ENCODE assay signal across 11 cellular contexts in genomic region chr6:41967312-41968287, GRCh38. TPM values are rescaled to one million over a fixed set of nuclear protein-coding genes. Genes with fewer than 3 reads are reported as not detected.
DNase-seq lines count a peak whose midpoint lies in the region; ATAC-seq, FAIRE-seq and TF ChIP-seq lines count a peak whose summit lies in the region.
"Had no signal": no experiment of that assay in that cellular context is flagged by ENCODE, and none has a peak within 500 bp of the region (broad histone marks: within the 10 kb centered on the region; RNA-seq: fewer than 3 reads in every experiment).

No MANE protein-coding gene starts in this region.

- dilution Hi-C loops in keratinocyte (cut with MboI; ENCODE audit: extremely low pct_ligation_motif_present, low sequenced_read_pairs) = no loop called here

- H3K79me2 ChIP-seq in keratinocyte (ENCODE audit: control insufficient read depth, insufficient read depth, low read length) = no peaks in the 10 kb centered on the region

- H3K4me2 ChIP-seq in keratinocyte (ENCODE audit: control insufficient read depth, extremely low read depth, insufficient read depth, low read depth, low read length) = peak overlapping the region; percentile 36

- H3K9me3 Mint-ChIP-seq in activated naive CD4-positive, alpha-beta T cell treated with anti-CD3 and anti-CD28 coated beads for 36 hours = peaks cover 3% of the 10 kb centered on the region
- H3K9me3 Mint-ChIP-seq in activated T-helper 2 cell treated with anti-CD3 and anti-CD28 coated beads, Interferon-gamma antibody, Interleukin-2, Interleukin-4, amounts not matched to agents 10 μg/mL and 5 μg/mL and 100 μg/mL, durations not matched to agents 14 hours and 24 hours and 36 hours = no peaks in the 10 kb centered on the region

- no peak for FAIRE-seq in keratinocyte (lab: Jason Lieb, UNC)

- no peak overlapping the region for H3K4me3 Mint-ChIP-seq in activated naive CD4-positive, alpha-beta T cell treated with anti-CD3 and anti-CD28 coated beads for 36 hours
- H3K4me3 Mint-ChIP-seq in activated T-helper 2 cell treated with anti-CD3 and anti-CD28 coated beads, Interferon-gamma antibody, Interleukin-2, Interleukin-4, amounts not matched to agents 10 μg/mL and 5 μg/mL and 100 μg/mL, durations not matched to agents 14 hours and 24 hours and 36 hours (ENCODE audit: low read depth) = no peak overlapping the region

- no peaks in the 10 kb centered on the region for H3K36me3 ChIP-seq in keratinocyte (ENCODE audit: control insufficient read depth in 2 of 2, extremely low read depth in 1 of 2, insufficient read depth in 2 of 2, low read length in 2 of 2)
- H3K36me3 ChIP-seq: vagina had no signal

- peak overlapping the region; percentile 98 for H3K27ac Mint-ChIP-seq in activated naive CD4-positive, alpha-beta T cell treated with anti-CD3 and anti-CD28 coated beads for 36 hours
- peak overlapping the region; percentile 40 for H3K27ac Mint-ChIP-seq in activated T-helper 2 cell treated with anti-CD3 and anti-CD28 coated beads, Interferon-gamma antibody, Interleukin-2, Interleukin-4, amounts not matched to agents 10 μg/mL and 5 μg/mL and 100 μg/mL, durations not matched to agents 14 hours and 24 hours and 36 hours

- H4K20me1 ChIP-seq in keratinocyte (ENCODE audit: control insufficient read depth, extremely low read depth, insufficient read depth, low read length) = no peaks in the 10 kb centered on the region

- no peaks in the 10 kb centered on the region for H3K27me3 Mint-ChIP-seq in activated naive CD4-positive, alpha-beta T cell treated with anti-CD3 and anti-CD28 coated beads for 36 hours (ENCODE audit: low read depth)
- H3K27me3 Mint-ChIP-seq in activated T-helper 2 cell treated with anti-CD3 and anti-CD28 coated beads, Interferon-gamma antibody, Interleukin-2, Interleukin-4, amounts not matched to agents 10 μg/mL and 5 μg/mL and 100 μg/mL, durations not matched to agents 14 hours and 24 hours and 36 hours (ENCODE audit: low read depth) = no peaks in the 10 kb centered on the region

- no peaks in the 10 kb centered on the region for H3K9me1 ChIP-seq in keratinocyte (ENCODE audit: control insufficient read depth, extremely low read depth, insufficient read depth, low read length)

- CTCF ChIA-PET in activated naive CD4-positive, alpha-beta T cell treated with anti-CD3 and anti-CD28 coated beads for 36 hours (lab: Charles Lee) = interaction anchor here (0.9 to 3.1 kb wide), 6 partner anchors 10 to 75 kb away, joined by 3 to 13 read pairs (median 6); partner anchors contain the start of gene CCND3

- intact Hi-C loops in activated naive CD4-positive, alpha-beta T cell treated with anti-CD3 and anti-CD28 coated beads for 36 hours (cut with micrococcal nuclease) = loop anchor here (1.0 kb wide), 1 partner anchor 10 kb away; no protein-coding TSS in a partner anchor
- intact Hi-C loops in activated T-helper 2 cell treated with anti-CD3 and anti-CD28 coated beads, Interferon-gamma antibody, Interleukin-2, Interleukin-4, amounts not matched to agents 10 μg/mL and 5 μg/mL and 100 μg/mL, durations not matched to agents 14 hours and 24 hours and 36 hours (cut with micrococcal nuclease) = no loop called here

- H3K4me3 ChIP-seq in keratinocyte (ENCODE audit: control insufficient read depth in 2 of 3, extremely low read depth in 1 of 3, insufficient read depth in 2 of 3, low read depth in 1 of 3, low read length in 3 of 3) = no peak overlapping the region
- H3K4me3 ChIP-seq: vagina had no signal

- ATAC-seq in GM18517 (IDR thresholded peaks at IDR 0.05; ENCODE audit: unreplicated experiment) (no peak), SK-N-SH treated with all-trans-retinoic acid at 6 μM for 48 hours (no peak)

- no peak overlapping the region for H3K9ac ChIP-seq in keratinocyte (ENCODE audit: control insufficient read depth, extremely low read depth, insufficient read depth, low read length)

- no peaks in the 10 kb centered on the region for H3K9me3 ChIP-seq in keratinocyte (ENCODE audit: control insufficient read depth, low read depth, low read length)
- H3K9me3 ChIP-seq: vagina had no signal

- TF ChIP-seq CTCF in keratinocyte (optimal IDR thresholded peaks at IDR 0.05 in 1 of 3, IDR thresholded peaks at IDR 0.05 in 1 of 3, conservative IDR thresholded peaks at IDR 0.05 in 1 of 3; ENCODE audit: extremely low read depth in 1 of 3, insufficient read depth in 2 of 3, low read length in 3 of 3) = no peak

- H3K4me1 ChIP-seq in keratinocyte (ENCODE audit: control insufficient read depth, extremely low read depth, insufficient read depth, low read length) = peaks cover 19% of the 10 kb centered on the region
- H3K4me1 ChIP-seq: vagina had no signal

- DNase-seq in activated naive CD4-positive, alpha-beta T cell treated with anti-CD3 and anti-CD28 coated beads for 36 hours = peak; percentile 35
- DNase-seq in activated naive CD4-positive, alpha-beta T cell (lab: John Stamatoyannopoulos, UW) = no peak
- no peak for DNase-seq in activated T-helper 2 cell treated with anti-CD3 and anti-CD28 coated beads, Interferon-gamma antibody, Interleukin-2, Interleukin-4, amounts not matched to agents 10 μg/mL and 5 μg/mL and 100 μg/mL, durations not matched to agents 14 hours and 24 hours and 36 hours (ENCODE audit: low spot score)
- DNase-seq in keratinocyte (ENCODE audit: low read depth, low spot score) (no peak), ureter (ENCODE audit: low spot score) (peak; percentile 48), putamen (ENCODE audit: low spot score) (no peak)
- DNase-seq: C1 segment of cervical spinal cord, NCI-H1436 had no signal

- no peak overlapping the region for H2AFZ ChIP-seq in keratinocyte (ENCODE audit: control insufficient read depth, low read length)

- H3K36me3 Mint-ChIP-seq in activated naive CD4-positive, alpha-beta T cell treated with anti-CD3 and anti-CD28 coated beads for 36 hours (ENCODE audit: low read depth) = peaks cover 8% of the 10 kb centered on the region
- H3K36me3 Mint-ChIP-seq in activated T-helper 2 cell treated with anti-CD3 and anti-CD28 coated beads, Interferon-gamma antibody, Interleukin-2, Interleukin-4, amounts not matched to agents 10 μg/mL and 5 μg/mL and 100 μg/mL, durations not matched to agents 14 hours and 24 hours and 36 hours (ENCODE audit: low read depth) = peaks cover 4% of the 10 kb centered on the region

- H3K27ac ChIP-seq in keratinocyte (ENCODE audit: control insufficient read depth, insufficient read depth, low read length) = peak overlapping the region; percentile 4
- H3K27ac ChIP-seq: vagina had no signal

- peaks cover 92% of the 10 kb centered on the region for H3K4me1 Mint-ChIP-seq in activated naive CD4-positive, alpha-beta T cell treated with anti-CD3 and anti-CD28 coated beads for 36 hours (ENCODE audit: low read depth)
- H3K4me1 Mint-ChIP-seq in activated T-helper 2 cell treated with anti-CD3 and anti-CD28 coated beads, Interferon-gamma antibody, Interleukin-2, Interleukin-4, amounts not matched to agents 10 μg/mL and 5 μg/mL and 100 μg/mL, durations not matched to agents 14 hours and 24 hours and 36 hours (ENCODE audit: low read depth) = peaks cover 41% of the 10 kb centered on the region

- H3K27me3 ChIP-seq in keratinocyte (ENCODE audit: control insufficient read depth, extremely low read depth, insufficient read depth, low read length) = no peaks in the 10 kb centered on the region
- H3K27me3 ChIP-seq: vagina had no signal

TF ChIP-seq in SK-N-SH treated with all-trans-retinoic acid at 6 μM for 48 hours, 23 proteins besides CTCF, POLR2A, EP300 and RAD21 (continues in another document):
- no peak for TF ChIP-seq ZFP30 (CRISPR knock-in tag; IDR thresholded peaks at IDR 0.05)

RNA-seq across cellular contexts. Expression of gene CCND3, which starts 26.0 kb away (rescaled TPM):
- 1,000 to 10,000 TPM; 1,152 to 1,165 TPM for total RNA-seq in activated naive CD4-positive, alpha-beta T cell treated with anti-CD3 and anti-CD28 coated beads for 36 hours
- 207 and 217 TPM in 2 replicates for total RNA-seq in activated T-helper 2 cell treated with anti-CD3 and anti-CD28 coated beads, Interferon-gamma antibody, Interleukin-2, Interleukin-4, amounts not matched to agents 10 μg/mL and 5 μg/mL and 100 μg/mL, durations not matched to agents 14 hours and 24 hours and 36 hours
- 37.3 to 58.9 TPM (median 37.4 TPM) in 3 replicates for polyA plus RNA-seq in keratinocyte
- polyA plus RNA-seq in keratinocyte (2011; ENCODE audit: low read depth) = 2.1 TPM
- polyA plus RNA-seq in keratinocyte (2011; cell fraction: cytosol; rRNA removed) = 34.4 and 52.8 TPM in 2 replicates
- polyA plus RNA-seq in keratinocyte (2011; cell fraction: nucleus; rRNA removed) = 31.4 and 32.6 TPM in 2 replicates
- polyA plus RNA-seq in keratinocyte (2012; ENCODE audit: low replicate concordance) = 20.7 and 62.5 TPM in 2 replicates
- polyA minus RNA-seq in keratinocyte = 29.1 to 65.9 TPM (median 39.1 TPM) in 3 replicates
- polyA minus RNA-seq in keratinocyte (2011; cell fraction: cytosol; rRNA and poly(A)+ RNA removed) = 76.7 TPM
- polyA minus RNA-seq in keratinocyte (2011; cell fraction: nucleus; rRNA and poly(A)+ RNA removed) = 16.4 and 18.1 TPM in 2 replicates
- total RNA-seq in ureter = 69.1 TPM

RNA-seq across cellular contexts. Expression of gene BYSL, which starts 46.3 kb away (rescaled TPM):
- 10 to 100 TPM; 49.8 TPM for total RNA-seq in activated naive CD4-positive, alpha-beta T cell treated with anti-CD3 and anti-CD28 coated beads for 36 hours
- total RNA-seq in activated T-helper 2 cell treated with anti-CD3 and anti-CD28 coated beads, Interferon-gamma antibody, Interleukin-2, Interleukin-4, amounts not matched to agents 10 μg/mL and 5 μg/mL and 100 μg/mL, durations not matched to agents 14 hours and 24 hours and 36 hours = 58.2 and 60.5 TPM in 2 replicates
- polyA plus RNA-seq in keratinocyte = 34.3 to 39.2 TPM (median 34.5 TPM) in 3 replicates
- 38.2 TPM for polyA plus RNA-seq in keratinocyte (2011; ENCODE audit: low read depth)
- 31.3 and 32.8 TPM in 2 replicates for polyA plus RNA-seq in keratinocyte (2011; cell fraction: cytosol; rRNA removed)
- 36.9 and 43.6 TPM in 2 replicates for polyA plus RNA-seq in keratinocyte (2011; cell fraction: nucleus; rRNA removed)
- 27.9 and 36.3 TPM in 2 replicates for polyA plus RNA-seq in keratinocyte (2012; ENCODE audit: low replicate concordance)
- polyA minus RNA-seq in keratinocyte = 29.8 to 54.3 TPM (median 30.2 TPM) in 3 replicates
- polyA minus RNA-seq in keratinocyte (2011; cell fraction: cytosol; rRNA and poly(A)+ RNA removed) = 23.2 TPM
- 15.5 and 20.5 TPM in 2 replicates for polyA minus RNA-seq in keratinocyte (2011; cell fraction: nucleus; rRNA and poly(A)+ RNA removed)
- total RNA-seq in ureter = 24.6 TPM

RNA-seq across cellular contexts. Expression of gene MED20, which starts 46.7 kb away (rescaled TPM):
- total RNA-seq in activated naive CD4-positive, alpha-beta T cell treated with anti-CD3 and anti-CD28 coated beads for 36 hours = 10 to 100 TPM; 24.0 to 27.4 TPM
- total RNA-seq in activated T-helper 2 cell treated with anti-CD3 and anti-CD28 coated beads, Interferon-gamma antibody, Interleukin-2, Interleukin-4, amounts not matched to agents 10 μg/mL and 5 μg/mL and 100 μg/mL, durations not matched to agents 14 hours and 24 hours and 36 hours = 23.7 and 24.3 TPM in 2 replicates
- polyA plus RNA-seq in keratinocyte = 34.0 to 37.5 TPM (median 34.8 TPM) in 3 replicates
- polyA plus RNA-seq in keratinocyte (2011; ENCODE audit: low read depth) = 6.9 TPM
- polyA plus RNA-seq in keratinocyte (2011; cell fraction: cytosol; rRNA removed) = 29.3 and 45.5 TPM in 2 replicates
- 39.8 and 44.8 TPM in 2 replicates for polyA plus RNA-seq in keratinocyte (2011; cell fraction: nucleus; rRNA removed)
- 17.0 and 28.1 TPM in 2 replicates for polyA plus RNA-seq in keratinocyte (2012; ENCODE audit: low replicate concordance)
- 42.2 to 43.7 TPM (median 42.3 TPM) in 3 replicates for polyA minus RNA-seq in keratinocyte
- polyA minus RNA-seq in keratinocyte (2011; cell fraction: cytosol; rRNA and poly(A)+ RNA removed) = 26.7 TPM
- 17.5 and 31.7 TPM in 2 replicates for polyA minus RNA-seq in keratinocyte (2011; cell fraction: nucleus; rRNA and poly(A)+ RNA removed)
- 23.8 TPM for total RNA-seq in ureter

Comparison
In these comparisons a context has a peak if more than half of its experiments do, and no peak if none do; other contexts are left out.
1. DNase-seq: peak in activated naive CD4-positive, alpha-beta T cell treated with anti-CD3 and anti-CD28 coated beads for 36 hours (single experiment) and ureter (single experiment); none in activated naive CD4-positive, alpha-beta T cell (0 of 4), activated T-helper 2 cell treated with anti-CD3 and anti-CD28 coated beads, Interferon-gamma antibody, Interleukin-2, Interleukin-4, amounts not matched to agents 10 μg/mL and 5 μg/mL and 100 μg/mL, durations not matched to agents 14 hours and 24 hours and 36 hours (single experiment), keratinocyte (single experiment) and putamen (single experiment).